Comparison of ENCODE assay signal across 21 cellular contexts in the genomic region with DNA sequence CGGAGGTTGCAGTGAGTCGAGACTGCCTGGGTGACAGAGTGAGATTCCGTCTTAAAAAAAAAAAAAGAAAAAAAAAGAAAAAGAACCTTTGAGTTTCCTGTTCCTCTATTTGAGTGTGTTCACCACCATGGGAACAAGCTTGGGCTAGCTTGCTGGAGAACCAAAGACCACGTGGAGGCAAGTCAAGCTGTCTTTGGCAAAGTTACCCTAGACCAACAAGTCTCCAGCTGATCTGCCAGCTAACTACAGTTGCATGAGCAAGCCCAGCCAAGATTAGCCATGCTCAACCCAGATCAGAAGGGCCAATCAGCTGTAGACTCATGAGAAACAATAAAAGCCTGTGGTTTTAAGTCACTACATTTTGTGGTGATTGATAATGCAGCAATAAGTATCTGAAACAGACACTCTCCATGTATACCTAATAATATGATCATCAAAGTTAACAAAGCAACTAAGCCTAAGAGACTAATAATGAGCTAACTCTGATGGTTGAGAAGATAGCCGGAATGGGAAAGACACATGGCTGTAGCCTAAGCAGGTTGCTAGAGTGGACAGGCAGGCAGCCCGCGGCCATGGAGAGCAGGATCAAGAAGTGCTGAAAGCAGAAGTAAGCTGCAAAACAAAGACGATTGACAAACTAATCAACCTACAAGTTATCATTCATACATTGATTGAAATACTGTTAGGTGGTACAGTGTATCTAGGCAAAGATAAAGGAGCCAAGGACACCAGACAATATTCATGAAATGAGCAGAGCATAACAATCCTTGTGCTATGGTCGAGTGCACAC. TPM values are rescaled to one million over a fixed set of nuclear protein-coding genes. Genes with fewer than 3 reads are reported as not detected.
"Had no signal": no experiment of that assay in that cellular context is flagged by ENCODE, and none has a peak within 500 bp of the region (broad histone marks: within the 10 kb centered on the region; RNA-seq: fewer than 3 reads in every experiment).

No MANE protein-coding gene starts in this region.

- DNase-seq: activated CD4-positive, alpha-beta T cell treated with anti-CD3 and anti-CD28 coated beads for 36 hours; activated CD4-positive, alpha-beta T cell treated with anti-CD3 and anti-CD28 coated beads, Interleukin-2, amount 50 U/mL, for 48 hours; effector memory CD8-positive, alpha-beta T cell; heart left ventricle; left ventricle myocardium inferior; naive B cell; psoas muscle; right cardiac atrium; stimulated activated CD4-positive, alpha-beta T cell treated with anti-CD3 and anti-CD28 coated beads, Interleukin-2, amount 100 ng/mL, for 24 hours; stimulated activated naive CD8-positive, alpha-beta T cell treated with anti-CD3 and anti-CD28 coated beads, Interleukin-15, Interleukin-2, amounts not matched to agents 100 U/mL and 50 U/mL, for 24 hours; substantia nigra had no signal

- H3K4me1 ChIP-seq: heart left ventricle, left ventricle myocardium inferior, psoas muscle, tibial nerve, vagina had no signal

- FAIRE-seq: frontal cortex had no signal

- H3K27me3 ChIP-seq: heart left ventricle, tibial nerve, vagina had no signal

- H3K36me3 ChIP-seq: heart left ventricle, left ventricle myocardium inferior, tibial nerve, vagina had no signal

- H3K4me3 ChIP-seq: heart left ventricle, left ventricle myocardium inferior, psoas muscle, tibial nerve, vagina had no signal

- H3K9me3 ChIP-seq: heart left ventricle, left ventricle myocardium inferior, psoas muscle, tibial nerve, vagina had no signal

- H3K27ac ChIP-seq: left ventricle myocardium inferior, psoas muscle, tibial nerve, vagina had no signal

- ATAC-seq: activated CD4-positive, alpha-beta T cell treated with anti-CD3 and anti-CD28 coated beads for 36 hours; effector memory CD8-positive, alpha-beta T cell; heart left ventricle; psoas muscle; right cardiac atrium; stimulated activated naive CD8-positive, alpha-beta T cell treated with anti-CD3 and anti-CD28 coated beads, Interleukin-15, Interleukin-2, amounts not matched to agents 100 U/mL and 50 U/mL, for 24 hours; WTC11 had no signal

RNA-seq across cellular contexts. Expression of a gene that starts 29.5 kb away (rescaled TPM):
- total RNA-seq: activated CD4-positive, alpha-beta T cell treated with anti-CD3 and anti-CD28 coated beads for 36 hours; activated T-helper 1 cell treated with anti-CD3 and anti-CD28 coated beads, Interleukin-12 subunit alpha, Interleukin-12 subunit beta, Interleukin-2, Interleukin-4 antibody, amounts not matched to agents 30 ng/mL and 10 ng/mL and 1 ng/mL, durations not matched to agents 14 hours and 24 hours and 36 hours; dermis microvascular lymphatic vessel endothelial cell; kidney epithelial cell; mononuclear cell; neural crest cell; omental fat pad; vagina; WTC11 had no signal
